In the genomic region with DNA sequence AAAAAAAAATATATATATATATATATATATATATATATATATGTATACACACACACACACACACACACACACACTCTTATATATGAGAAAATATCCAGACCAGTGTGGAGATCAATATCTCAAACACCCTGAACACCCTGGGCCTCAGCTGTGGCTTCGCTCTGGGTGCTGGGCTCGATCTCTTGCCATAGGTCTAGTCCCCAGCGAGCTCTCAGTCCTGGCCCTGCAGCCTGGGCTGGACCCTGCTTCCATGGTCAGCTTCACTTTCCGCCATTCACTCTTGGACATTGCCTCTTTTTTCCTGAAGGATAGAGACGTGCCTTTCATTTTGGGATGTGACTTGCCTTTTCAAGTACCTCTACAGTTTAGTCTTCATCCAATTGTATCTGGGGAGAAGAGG, we compare ENCODE assay signal across 25 cellular contexts.
"Had no signal": no experiment of that assay in that cellular context is flagged by ENCODE, and none has a peak within 500 bp of the region (broad histone marks: within the 10 kb centered on the region; RNA-seq: fewer than 3 reads in every experiment).

No MANE protein-coding gene starts in this region.

- H3K4me3 ChIP-seq: K562, SJSA1, SK-N-MC had no signal

- DNase-seq: Kasumi-1, MM.1S, MV-4-11, NCI-H1048, NCI-H1105, NCI-H1417, NCI-H1436 treated with DMSO at 0.1 percent for 48 hours, NCI-H1694, NCI-H187 treated with DMSO at 0.1 percent for 48 hours, NCI-H2029 treated with DMSO at 0.1 percent for 48 hours, NCI-H2171 treated with DMSO at 0.1 percent for 48 hours, NCI-H345, NCI-H446 treated with DMSO at 0.1 percent for 48 hours, NCI-H510A treated with DMSO at 0.1 percent for 48 hours, NCI-H526 treated with DMSO at 0.1 percent for 48 hours, NCI-H748 treated with DMSO at 0.1 percent for 48 hours, Right ventricle myocardium superior, RPMI8226, SIG-M5 had no signal

- ATAC-seq: HepG2, K562 had no signal

- H3K36me3 ChIP-seq: SJSA1 had no signal

- H3K9me3 Mint-ChIP-seq: IgD-negative memory B cell had no signal

- H3K4me1 ChIP-seq: SJSA1 had no signal

- H3K27me3 ChIP-seq: SJSA1 had no signal

- H3K9me3 ChIP-seq: SJSA1 had no signal

- H3K9ac ChIP-seq: KMS-11 had no signal

- H3K4me2 ChIP-seq: KMS-11 had no signal

- H3K4me3 Mint-ChIP-seq: IgD-negative memory B cell had no signal

- H3K27me3 Mint-ChIP-seq: IgD-negative memory B cell had no signal

- H3K27ac ChIP-seq: KMS-11, SJSA1, SK-N-MC had no signal

- H3K27ac Mint-ChIP-seq: IgD-negative memory B cell had no signal
